ENCODE assay signal across 17 cellular contexts in the genomic region with DNA sequence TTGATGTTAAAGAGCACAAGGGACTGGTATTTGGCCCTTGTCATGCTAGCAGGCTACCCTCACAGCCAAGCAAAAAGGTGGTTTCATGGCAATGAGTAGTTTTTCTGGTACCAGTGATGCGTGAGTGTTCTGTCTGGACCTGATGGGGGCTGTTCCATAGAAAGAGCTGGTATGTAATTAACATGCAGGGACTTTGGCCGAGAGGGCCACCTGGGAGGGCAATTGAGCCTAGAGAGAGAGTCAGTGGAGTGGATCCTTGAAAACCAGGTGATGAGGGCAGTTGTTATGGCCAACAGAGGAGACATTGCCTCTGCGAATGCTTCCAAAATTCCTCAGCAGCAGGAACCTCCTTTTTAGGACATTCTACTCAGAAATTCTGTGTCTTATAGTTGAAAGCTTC.
DNase-seq lines count a peak whose midpoint lies in the region; ATAC-seq and TF ChIP-seq lines count a peak whose summit lies in the region.
"Had no signal": no experiment of that assay in that cellular context is flagged by ENCODE, and none has a peak within 500 bp of the region (broad histone marks: within the 10 kb centered on the region; RNA-seq: fewer than 3 reads in every experiment).

No MANE protein-coding gene starts in this region.

- H4K20me1 ChIP-seq in GM23338 (replicated peaks; ENCODE audit: insufficient read depth): no peaks in the 10 kb centered on the region
- H4K20me1 ChIP-seq: BLaER1 treated with 17β-estradiol and CSF1 and Interleukin-3, amounts not matched to agents 10 nM and 100 nM had no signal

- TF ChIP-seq CTCF in GM23338 (conservative IDR thresholded peaks at IDR 0.05; ENCODE audit: low read depth in 2 of 2): no peak

- no peak overlapping the region; the same call in 1 of the 2 replicates for H3K4me2 ChIP-seq in GM23338
- H3K4me2 ChIP-seq: BLaER1 treated with 17β-estradiol and CSF1 and Interleukin-3, amounts not matched to agents 10 nM and 100 nM had no signal

- H3K36me3 ChIP-seq in GM23338 (ENCODE audit: insufficient read depth): no peaks in the 10 kb centered on the region
- H3K36me3 ChIP-seq: BLaER1 treated with 17β-estradiol and CSF1 and Interleukin-3, amounts not matched to agents 10 nM and 100 nM; HAP-1 had no signal

- H3K27ac ChIP-seq in GM23338 (ENCODE audit: low read depth): no peak overlapping the region
- H3K27ac ChIP-seq: BLaER1 treated with 17β-estradiol and CSF1 and Interleukin-3, amounts not matched to agents 10 nM and 100 nM; HL-60 had no signal

- no peak overlapping the region for H3K4me3 ChIP-seq in GM23338
- H3K4me3 ChIP-seq: BLaER1 treated with 17β-estradiol and CSF1 and Interleukin-3, amounts not matched to agents 10 nM and 100 nM; GM12878; HAP-1 had no signal

- H3F3A ChIP-seq in GM23338 (replicated peaks; ENCODE audit: low read depth): no peaks in the 10 kb centered on the region

- H3K4me1 Mint-ChIP-seq in GM23338: peaks cover 11% of the 10 kb centered on the region
- H3K4me1 Mint-ChIP-seq: CD4-positive, CD25-positive, alpha-beta regulatory T cell had no signal

- DNase-seq in NCI-H187 (lab: John Stamatoyannopoulos, UW) (peak; percentile 2 to 19), NCI-H187 treated with DMSO at 0.1 percent for 48 hours (lab: John Stamatoyannopoulos, UW) (no peak), GM23338 (ENCODE audit: low spot score) (peak; percentile 13), kidney tubule cell (ENCODE audit: low spot score) (peak; percentile 51), NCI-H1694 treated with DMSO at 0.1 percent for 48 hours (lab: John Stamatoyannopoulos, UW) (no peak)
- DNase-seq: ACHN; CD4-positive, CD25-positive, alpha-beta regulatory T cell; DMS53; GOT3; IMR-90; KBM-7 had no signal

- peaks cover 3% of the 10 kb centered on the region; the same call in 1 of the 3 replicates for H3K9me3 Mint-ChIP-seq in GM23338

- ATAC-seq in GM23338: peak; percentile 26; the same call in 2 of the 3 replicates
- no peak for ATAC-seq in HG02588 (IDR thresholded peaks at IDR 0.05; ENCODE audit: unreplicated experiment)
- no peak for ATAC-seq in HG02973 (IDR thresholded peaks at IDR 0.05; ENCODE audit: unreplicated experiment)
- ATAC-seq: GM12878 had no signal

- no peaks in the 10 kb centered on the region for H3K79me2 ChIP-seq in GM23338 (replicated peaks; ENCODE audit: insufficient read depth)

- no peak overlapping the region for H3K27ac Mint-ChIP-seq in GM23338
- H3K27ac Mint-ChIP-seq: CD4-positive, CD25-positive, alpha-beta regulatory T cell had no signal

- no peak overlapping the region for H3K4me3 Mint-ChIP-seq in GM23338
- H3K4me3 Mint-ChIP-seq: CD4-positive, CD25-positive, alpha-beta regulatory T cell had no signal

- H3K27me3 Mint-ChIP-seq in GM23338 (ENCODE audit: insufficient read depth, low read depth, poor library complexity): no peaks in the 10 kb centered on the region
- H3K27me3 Mint-ChIP-seq: CD4-positive, CD25-positive, alpha-beta regulatory T cell had no signal

- peaks cover 11% of the 10 kb centered on the region; the same call in 1 of the 2 replicates for H3K4me1 ChIP-seq in GM23338 (ENCODE audit: insufficient read depth)
- H3K4me1 ChIP-seq: BLaER1 treated with 17β-estradiol and CSF1 and Interleukin-3, amounts not matched to agents 10 nM and 100 nM; HAP-1 had no signal

- no peaks in the 10 kb centered on the region for H3K27me3 ChIP-seq in GM23338 (ENCODE audit: insufficient read depth)
- H3K27me3 ChIP-seq: BLaER1 treated with 17β-estradiol and CSF1 and Interleukin-3, amounts not matched to agents 10 nM and 100 nM had no signal

- no peaks in the 10 kb centered on the region for H3K36me3 Mint-ChIP-seq in GM23338 (ENCODE audit: low read depth)
- H3K36me3 Mint-ChIP-seq: CD4-positive, CD25-positive, alpha-beta regulatory T cell had no signal

- no peak overlapping the region for H2AFZ ChIP-seq in GM23338

- 0 out of 2 replicates have a peak, but pooled peaks cover 4% of the 10 kb centered on the region for H3K9me2 ChIP-seq in GM23338 (ENCODE audit: insufficient read depth)

TF ChIP-seq in GM23338, 12 proteins besides CTCF, POLR2A, EP300 and RAD21 (continues in another document):
- TF ChIP-seq NANOG (IDR thresholded peaks at IDR 0.05; ENCODE audit: borderline replicate concordance) (no peak), ZNF331 (CRISPR knock-in tag; IDR thresholded peaks at IDR 0.05; ENCODE audit: low read depth) (no peak), STAT1 (IDR thresholded peaks at IDR 0.05; ENCODE audit: unreplicated experiment) (no peak), JUNB (IDR thresholded peaks at IDR 0.05; ENCODE audit: unreplicated experiment) (no peak), POLR2AphosphoS5 (IDR thresholded peaks at IDR 0.05; ENCODE audit: low read depth) (no peak)
- TF ChIP-seq, protein P1, sequence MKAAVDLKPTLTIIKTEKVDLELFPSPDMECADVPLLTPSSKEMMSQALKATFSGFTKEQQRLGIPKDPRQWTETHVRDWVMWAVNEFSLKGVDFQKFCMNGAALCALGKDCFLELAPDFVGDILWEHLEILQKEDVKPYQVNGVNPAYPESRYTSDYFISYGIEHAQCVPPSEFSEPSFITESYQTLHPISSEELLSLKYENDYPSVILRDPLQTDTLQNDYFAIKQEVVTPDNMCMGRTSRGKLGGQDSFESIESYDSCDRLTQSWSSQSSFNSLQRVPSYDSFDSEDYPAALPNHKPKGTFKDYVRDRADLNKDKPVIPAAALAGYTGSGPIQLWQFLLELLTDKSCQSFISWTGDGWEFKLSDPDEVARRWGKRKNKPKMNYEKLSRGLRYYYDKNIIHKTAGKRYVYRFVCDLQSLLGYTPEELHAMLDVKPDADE (IDR thresholded peaks at IDR 0.05): no peak
- TF ChIP-seq, protein P2, sequence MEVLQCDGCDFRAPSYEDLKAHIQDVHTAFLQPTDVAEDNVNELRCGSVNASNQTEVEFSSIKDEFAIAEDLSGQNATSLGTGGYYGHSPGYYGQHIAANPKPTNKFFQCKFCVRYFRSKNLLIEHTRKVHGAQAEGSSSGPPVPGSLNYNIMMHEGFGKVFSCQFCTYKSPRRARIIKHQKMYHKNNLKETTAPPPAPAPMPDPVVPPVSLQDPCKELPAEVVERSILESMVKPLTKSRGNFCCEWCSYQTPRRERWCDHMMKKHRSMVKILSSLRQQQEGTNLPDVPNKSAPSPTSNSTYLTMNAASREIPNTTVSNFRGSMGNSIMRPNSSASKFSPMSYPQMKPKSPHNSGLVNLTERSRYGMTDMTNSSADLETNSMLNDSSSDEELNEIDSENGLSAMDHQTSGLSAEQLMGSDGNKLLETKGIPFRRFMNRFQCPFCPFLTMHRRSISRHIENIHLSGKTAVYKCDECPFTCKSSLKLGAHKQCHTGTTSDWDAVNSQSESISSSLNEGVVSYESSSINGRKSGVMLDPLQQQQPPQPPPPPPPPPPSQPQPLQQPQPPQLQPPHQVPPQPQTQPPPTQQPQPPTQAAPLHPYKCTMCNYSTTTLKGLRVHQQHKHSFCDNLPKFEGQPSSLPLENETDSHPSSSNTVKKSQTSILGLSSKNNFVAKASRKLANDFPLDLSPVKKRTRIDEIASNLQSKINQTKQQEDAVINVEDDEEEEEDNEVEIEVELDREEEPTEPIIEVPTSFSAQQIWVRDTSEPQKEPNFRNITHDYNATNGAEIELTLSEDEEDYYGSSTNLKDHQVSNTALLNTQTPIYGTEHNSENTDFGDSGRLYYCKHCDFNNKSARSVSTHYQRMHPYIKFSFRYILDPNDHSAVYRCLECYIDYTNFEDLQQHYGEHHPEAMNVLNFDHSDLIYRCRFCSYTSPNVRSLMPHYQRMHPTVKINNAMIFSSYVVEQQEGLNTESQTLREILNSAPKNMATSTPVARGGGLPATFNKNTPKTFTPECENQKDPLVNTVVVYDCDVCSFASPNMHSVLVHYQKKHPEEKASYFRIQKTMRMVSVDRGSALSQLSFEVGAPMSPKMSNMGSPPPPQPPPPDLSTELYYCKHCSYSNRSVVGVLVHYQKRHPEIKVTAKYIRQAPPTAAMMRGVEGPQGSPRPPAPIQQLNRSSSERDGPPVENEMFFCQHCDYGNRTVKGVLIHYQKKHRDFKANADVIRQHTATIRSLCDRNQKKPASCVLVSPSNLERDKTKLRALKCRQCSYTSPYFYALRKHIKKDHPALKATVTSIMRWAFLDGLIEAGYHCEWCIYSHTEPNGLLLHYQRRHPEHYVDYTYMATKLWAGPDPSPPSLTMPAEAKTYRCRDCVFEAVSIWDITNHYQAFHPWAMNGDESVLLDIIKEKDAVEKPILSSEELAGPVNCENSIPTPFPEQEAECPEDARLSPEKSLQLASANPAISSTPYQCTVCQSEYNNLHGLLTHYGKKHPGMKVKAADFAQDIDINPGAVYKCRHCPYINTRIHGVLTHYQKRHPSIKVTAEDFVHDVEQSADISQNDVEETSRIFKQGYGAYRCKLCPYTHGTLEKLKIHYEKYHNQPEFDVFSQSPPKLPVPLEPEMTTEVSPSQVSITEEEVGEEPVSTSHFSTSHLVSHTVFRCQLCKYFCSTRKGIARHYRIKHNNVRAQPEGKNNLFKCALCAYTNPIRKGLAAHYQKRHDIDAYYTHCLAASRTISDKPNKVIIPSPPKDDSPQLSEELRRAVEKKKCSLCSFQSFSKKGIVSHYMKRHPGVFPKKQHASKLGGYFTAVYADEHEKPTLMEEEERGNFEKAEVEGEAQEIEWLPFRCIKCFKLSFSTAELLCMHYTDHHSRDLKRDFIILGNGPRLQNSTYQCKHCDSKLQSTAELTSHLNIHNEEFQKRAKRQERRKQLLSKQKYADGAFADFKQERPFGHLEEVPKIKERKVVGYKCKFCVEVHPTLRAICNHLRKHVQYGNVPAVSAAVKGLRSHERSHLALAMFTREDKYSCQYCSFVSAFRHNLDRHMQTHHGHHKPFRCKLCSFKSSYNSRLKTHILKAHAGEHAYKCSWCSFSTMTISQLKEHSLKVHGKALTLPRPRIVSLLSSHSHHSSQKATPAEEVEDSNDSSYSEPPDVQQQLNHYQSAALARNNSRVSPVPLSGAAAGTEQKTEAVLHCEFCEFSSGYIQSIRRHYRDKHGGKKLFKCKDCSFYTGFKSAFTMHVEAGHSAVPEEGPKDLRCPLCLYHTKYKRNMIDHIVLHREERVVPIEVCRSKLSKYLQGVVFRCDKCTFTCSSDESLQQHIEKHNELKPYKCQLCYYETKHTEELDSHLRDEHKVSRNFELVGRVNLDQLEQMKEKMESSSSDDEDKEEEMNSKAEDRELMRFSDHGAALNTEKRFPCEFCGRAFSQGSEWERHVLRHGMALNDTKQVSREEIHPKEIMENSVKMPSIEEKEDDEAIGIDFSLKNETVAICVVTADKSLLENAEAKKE (CRISPR knock-in tag; IDR thresholded peaks at IDR 0.05): no peak

Comparison
In these comparisons a context has a peak if more than half of its experiments do, and no peak if none do; other contexts are left out.
1. DNase-seq: peak in NCI-H187 (2 of 2), GM23338 (single experiment) and kidney tubule cell (single experiment); none in NCI-H187 treated with DMSO at 0.1 percent for 48 hours (single experiment) and NCI-H1694 treated with DMSO at 0.1 percent for 48 hours (single experiment).